1 cellular context compared by ENCODE assay signal in the genomic region with DNA sequence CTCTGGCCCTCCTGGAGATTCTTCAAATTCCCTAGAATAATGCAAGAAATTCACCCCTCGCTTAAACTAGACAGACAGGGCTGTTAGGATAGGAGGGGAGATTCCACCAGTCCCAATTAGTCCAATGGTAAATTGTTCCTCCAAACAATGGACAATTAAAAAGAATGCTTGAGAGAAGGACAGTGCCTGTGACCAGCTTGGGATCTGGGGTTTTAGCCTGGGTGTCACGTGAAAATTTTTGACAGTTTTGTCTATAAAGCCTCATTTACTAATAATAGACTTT.
TF ChIP-seq lines count a peak whose summit lies in the region.

No MANE protein-coding gene starts in this region.

TF ChIP-seq in GM23338, 12 proteins besides CTCF, POLR2A, EP300 and RAD21 (continued from another document):
- TF ChIP-seq, protein P1, sequence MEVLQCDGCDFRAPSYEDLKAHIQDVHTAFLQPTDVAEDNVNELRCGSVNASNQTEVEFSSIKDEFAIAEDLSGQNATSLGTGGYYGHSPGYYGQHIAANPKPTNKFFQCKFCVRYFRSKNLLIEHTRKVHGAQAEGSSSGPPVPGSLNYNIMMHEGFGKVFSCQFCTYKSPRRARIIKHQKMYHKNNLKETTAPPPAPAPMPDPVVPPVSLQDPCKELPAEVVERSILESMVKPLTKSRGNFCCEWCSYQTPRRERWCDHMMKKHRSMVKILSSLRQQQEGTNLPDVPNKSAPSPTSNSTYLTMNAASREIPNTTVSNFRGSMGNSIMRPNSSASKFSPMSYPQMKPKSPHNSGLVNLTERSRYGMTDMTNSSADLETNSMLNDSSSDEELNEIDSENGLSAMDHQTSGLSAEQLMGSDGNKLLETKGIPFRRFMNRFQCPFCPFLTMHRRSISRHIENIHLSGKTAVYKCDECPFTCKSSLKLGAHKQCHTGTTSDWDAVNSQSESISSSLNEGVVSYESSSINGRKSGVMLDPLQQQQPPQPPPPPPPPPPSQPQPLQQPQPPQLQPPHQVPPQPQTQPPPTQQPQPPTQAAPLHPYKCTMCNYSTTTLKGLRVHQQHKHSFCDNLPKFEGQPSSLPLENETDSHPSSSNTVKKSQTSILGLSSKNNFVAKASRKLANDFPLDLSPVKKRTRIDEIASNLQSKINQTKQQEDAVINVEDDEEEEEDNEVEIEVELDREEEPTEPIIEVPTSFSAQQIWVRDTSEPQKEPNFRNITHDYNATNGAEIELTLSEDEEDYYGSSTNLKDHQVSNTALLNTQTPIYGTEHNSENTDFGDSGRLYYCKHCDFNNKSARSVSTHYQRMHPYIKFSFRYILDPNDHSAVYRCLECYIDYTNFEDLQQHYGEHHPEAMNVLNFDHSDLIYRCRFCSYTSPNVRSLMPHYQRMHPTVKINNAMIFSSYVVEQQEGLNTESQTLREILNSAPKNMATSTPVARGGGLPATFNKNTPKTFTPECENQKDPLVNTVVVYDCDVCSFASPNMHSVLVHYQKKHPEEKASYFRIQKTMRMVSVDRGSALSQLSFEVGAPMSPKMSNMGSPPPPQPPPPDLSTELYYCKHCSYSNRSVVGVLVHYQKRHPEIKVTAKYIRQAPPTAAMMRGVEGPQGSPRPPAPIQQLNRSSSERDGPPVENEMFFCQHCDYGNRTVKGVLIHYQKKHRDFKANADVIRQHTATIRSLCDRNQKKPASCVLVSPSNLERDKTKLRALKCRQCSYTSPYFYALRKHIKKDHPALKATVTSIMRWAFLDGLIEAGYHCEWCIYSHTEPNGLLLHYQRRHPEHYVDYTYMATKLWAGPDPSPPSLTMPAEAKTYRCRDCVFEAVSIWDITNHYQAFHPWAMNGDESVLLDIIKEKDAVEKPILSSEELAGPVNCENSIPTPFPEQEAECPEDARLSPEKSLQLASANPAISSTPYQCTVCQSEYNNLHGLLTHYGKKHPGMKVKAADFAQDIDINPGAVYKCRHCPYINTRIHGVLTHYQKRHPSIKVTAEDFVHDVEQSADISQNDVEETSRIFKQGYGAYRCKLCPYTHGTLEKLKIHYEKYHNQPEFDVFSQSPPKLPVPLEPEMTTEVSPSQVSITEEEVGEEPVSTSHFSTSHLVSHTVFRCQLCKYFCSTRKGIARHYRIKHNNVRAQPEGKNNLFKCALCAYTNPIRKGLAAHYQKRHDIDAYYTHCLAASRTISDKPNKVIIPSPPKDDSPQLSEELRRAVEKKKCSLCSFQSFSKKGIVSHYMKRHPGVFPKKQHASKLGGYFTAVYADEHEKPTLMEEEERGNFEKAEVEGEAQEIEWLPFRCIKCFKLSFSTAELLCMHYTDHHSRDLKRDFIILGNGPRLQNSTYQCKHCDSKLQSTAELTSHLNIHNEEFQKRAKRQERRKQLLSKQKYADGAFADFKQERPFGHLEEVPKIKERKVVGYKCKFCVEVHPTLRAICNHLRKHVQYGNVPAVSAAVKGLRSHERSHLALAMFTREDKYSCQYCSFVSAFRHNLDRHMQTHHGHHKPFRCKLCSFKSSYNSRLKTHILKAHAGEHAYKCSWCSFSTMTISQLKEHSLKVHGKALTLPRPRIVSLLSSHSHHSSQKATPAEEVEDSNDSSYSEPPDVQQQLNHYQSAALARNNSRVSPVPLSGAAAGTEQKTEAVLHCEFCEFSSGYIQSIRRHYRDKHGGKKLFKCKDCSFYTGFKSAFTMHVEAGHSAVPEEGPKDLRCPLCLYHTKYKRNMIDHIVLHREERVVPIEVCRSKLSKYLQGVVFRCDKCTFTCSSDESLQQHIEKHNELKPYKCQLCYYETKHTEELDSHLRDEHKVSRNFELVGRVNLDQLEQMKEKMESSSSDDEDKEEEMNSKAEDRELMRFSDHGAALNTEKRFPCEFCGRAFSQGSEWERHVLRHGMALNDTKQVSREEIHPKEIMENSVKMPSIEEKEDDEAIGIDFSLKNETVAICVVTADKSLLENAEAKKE (CRISPR knock-in tag; IDR thresholded peaks at IDR 0.05) = no peak
- TF ChIP-seq JUNB (IDR thresholded peaks at IDR 0.05; ENCODE audit: unreplicated experiment) (no peak), EZH2 (IDR thresholded peaks at IDR 0.05; ENCODE audit: low read depth, unreplicated experiment) (no peak), STAT1 (IDR thresholded peaks at IDR 0.05; ENCODE audit: unreplicated experiment) (no peak), CREB1 (CRISPR knock-in tag; IDR thresholded peaks at IDR 0.05; ENCODE audit: low read depth) (no peak), NANOG (IDR thresholded peaks at IDR 0.05; ENCODE audit: borderline replicate concordance) (no peak), EZH2phosphoT487 (IDR thresholded peaks at IDR 0.05; ENCODE audit: unreplicated experiment) (no peak)
- TF ChIP-seq, protein P2, sequence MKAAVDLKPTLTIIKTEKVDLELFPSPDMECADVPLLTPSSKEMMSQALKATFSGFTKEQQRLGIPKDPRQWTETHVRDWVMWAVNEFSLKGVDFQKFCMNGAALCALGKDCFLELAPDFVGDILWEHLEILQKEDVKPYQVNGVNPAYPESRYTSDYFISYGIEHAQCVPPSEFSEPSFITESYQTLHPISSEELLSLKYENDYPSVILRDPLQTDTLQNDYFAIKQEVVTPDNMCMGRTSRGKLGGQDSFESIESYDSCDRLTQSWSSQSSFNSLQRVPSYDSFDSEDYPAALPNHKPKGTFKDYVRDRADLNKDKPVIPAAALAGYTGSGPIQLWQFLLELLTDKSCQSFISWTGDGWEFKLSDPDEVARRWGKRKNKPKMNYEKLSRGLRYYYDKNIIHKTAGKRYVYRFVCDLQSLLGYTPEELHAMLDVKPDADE (IDR thresholded peaks at IDR 0.05) = no peak
- TF ChIP-seq, protein P3, sequence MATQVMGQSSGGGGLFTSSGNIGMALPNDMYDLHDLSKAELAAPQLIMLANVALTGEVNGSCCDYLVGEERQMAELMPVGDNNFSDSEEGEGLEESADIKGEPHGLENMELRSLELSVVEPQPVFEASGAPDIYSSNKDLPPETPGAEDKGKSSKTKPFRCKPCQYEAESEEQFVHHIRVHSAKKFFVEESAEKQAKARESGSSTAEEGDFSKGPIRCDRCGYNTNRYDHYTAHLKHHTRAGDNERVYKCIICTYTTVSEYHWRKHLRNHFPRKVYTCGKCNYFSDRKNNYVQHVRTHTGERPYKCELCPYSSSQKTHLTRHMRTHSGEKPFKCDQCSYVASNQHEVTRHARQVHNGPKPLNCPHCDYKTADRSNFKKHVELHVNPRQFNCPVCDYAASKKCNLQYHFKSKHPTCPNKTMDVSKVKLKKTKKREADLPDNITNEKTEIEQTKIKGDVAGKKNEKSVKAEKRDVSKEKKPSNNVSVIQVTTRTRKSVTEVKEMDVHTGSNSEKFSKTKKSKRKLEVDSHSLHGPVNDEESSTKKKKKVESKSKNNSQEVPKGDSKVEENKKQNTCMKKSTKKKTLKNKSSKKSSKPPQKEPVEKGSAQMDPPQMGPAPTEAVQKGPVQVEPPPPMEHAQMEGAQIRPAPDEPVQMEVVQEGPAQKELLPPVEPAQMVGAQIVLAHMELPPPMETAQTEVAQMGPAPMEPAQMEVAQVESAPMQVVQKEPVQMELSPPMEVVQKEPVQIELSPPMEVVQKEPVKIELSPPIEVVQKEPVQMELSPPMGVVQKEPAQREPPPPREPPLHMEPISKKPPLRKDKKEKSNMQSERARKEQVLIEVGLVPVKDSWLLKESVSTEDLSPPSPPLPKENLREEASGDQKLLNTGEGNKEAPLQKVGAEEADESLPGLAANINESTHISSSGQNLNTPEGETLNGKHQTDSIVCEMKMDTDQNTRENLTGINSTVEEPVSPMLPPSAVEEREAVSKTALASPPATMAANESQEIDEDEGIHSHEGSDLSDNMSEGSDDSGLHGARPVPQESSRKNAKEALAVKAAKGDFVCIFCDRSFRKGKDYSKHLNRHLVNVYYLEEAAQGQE (IDR thresholded peaks at IDR 0.05; ENCODE audit: unreplicated experiment) = no peak
